ENCODE assay signal across 8 cellular contexts in the genomic region with DNA sequence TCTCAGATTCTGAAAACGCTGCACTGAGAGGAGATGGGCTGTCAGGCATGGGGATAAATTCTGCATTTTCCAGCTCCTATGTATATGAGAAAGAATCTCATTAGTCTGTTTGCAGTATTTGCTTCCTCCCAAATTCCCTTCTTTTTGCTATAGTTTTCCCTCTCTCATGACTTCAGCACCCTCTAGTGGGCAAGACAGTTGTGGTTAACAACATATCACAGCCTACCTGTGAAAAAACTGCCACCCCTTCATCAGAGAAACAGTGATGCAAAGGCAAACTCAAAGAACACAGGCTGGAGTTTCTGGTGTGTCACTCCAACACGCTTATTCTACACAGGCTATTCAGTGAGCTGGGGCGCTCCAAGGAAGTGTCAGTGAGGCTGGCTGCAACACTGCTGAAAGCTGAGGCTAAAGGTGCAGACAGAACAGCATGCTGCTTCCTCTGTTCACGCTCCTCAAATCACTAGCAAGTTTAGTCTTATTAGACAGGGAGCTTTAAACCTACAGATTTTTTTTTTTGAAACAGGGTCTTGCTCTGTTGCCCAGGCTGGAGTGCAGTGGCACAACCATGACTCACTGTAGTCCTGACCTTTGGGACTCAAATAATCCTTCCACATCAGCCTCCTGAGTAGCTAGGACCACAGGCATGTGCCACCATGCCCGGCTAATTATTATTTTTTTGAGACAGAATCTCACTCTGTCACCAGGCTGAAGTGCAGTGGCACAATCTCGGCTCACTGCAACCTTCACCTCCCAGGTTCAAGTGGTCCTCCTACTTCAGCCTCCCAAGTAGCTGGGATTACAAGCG. TPM values are rescaled to one million over a fixed set of nuclear protein-coding genes. Genes with fewer than 3 reads are reported as not detected.
A peak's percentile ranks its signal among the peaks of the same experiment; 100 is the strongest.
DNase-seq lines count a peak whose midpoint lies in the region; ATAC-seq and TF ChIP-seq lines count a peak whose summit lies in the region.

No MANE protein-coding gene starts in this region.

- in situ Hi-C loops in transverse colon (cut with MboI; ENCODE audit: low pct_ligation_motif_present in 1 of 4, low pct_unique_long_range_greater_than_20kb in 1 of 4, low sequenced_read_pairs in 3 of 4): loop anchor here in 3 of 4 donors (10.0 to 25.0 kb wide), 3 partner anchors 134 to 151 kb away; a partner anchor contains a TSS

- H3K4me1 ChIP-seq in transverse colon: no peaks in the 10 kb centered on the region

- H3K4me3 ChIP-seq in transverse colon: no peak overlapping the region

- TF ChIP-seq POLR2A in transverse colon (IDR thresholded peaks at IDR 0.05): no peak

- DNase-seq in Right ventricle myocardium inferior (ENCODE audit: missing footprints): no peak
- DNase-seq in cardiac septum (ENCODE audit: low spot score): no peak
- DNase-seq in NCI-H146 (lab: John Stamatoyannopoulos, UW): peak; percentile 38
- DNase-seq in T1000 (lab: John Stamatoyannopoulos, UW): peak; percentile 25
- DNase-seq in ecto neural progenitor cell (ENCODE audit: low spot score): peak; percentile 52
- DNase-seq in lung microvascular endothelial cell (ENCODE audit: low read depth in 2 of 2): peak; percentile 72 to 79
- peak; percentile 35 for DNase-seq in transverse colon

- H3K36me3 ChIP-seq in transverse colon: peaks cover 0 to 49% (median 13%) of the 10 kb centered on the region in 4 donors

- no peaks in the 10 kb centered on the region for H3K9me3 ChIP-seq in transverse colon

- intact Hi-C loops in Right ventricle myocardium inferior (cut with DNase I) (loop anchor here (2.0 to 10.0 kb wide), 3 partner anchors 144 to 228 kb away; no protein-coding TSS in a partner anchor), cardiac septum (cut with DNase I) (loop anchor here (2.0 kb wide), 2 partner anchors 174 to 228 kb away; no protein-coding TSS in a partner anchor), transverse colon (cut with DNase I; ENCODE audit: low total_unique reads) (loop anchor here (5.0 kb wide), 1 partner anchor 141 kb away; no protein-coding TSS in a partner anchor)

- ATAC-seq in Right ventricle myocardium inferior: peak; percentile 68
- ATAC-seq in HG03135 (IDR thresholded peaks at IDR 0.05; ENCODE audit: unreplicated experiment): no peak

- H3K27ac ChIP-seq in transverse colon: no peak overlapping the region

- TF ChIP-seq EP300 in transverse colon (IDR thresholded peaks at IDR 0.05; ENCODE audit: low read depth): no peak

- H3K27me3 ChIP-seq in transverse colon: no peaks in the 10 kb centered on the region

- WGBS in transverse colon (ENCODE audit: low coverage in 1 of 2), 2 donors: 39 to 72% methylated on average over 3 to 7 of the region's 7 CpGs

- peak; percentile 73 to 77 (median 74) for TF ChIP-seq CTCF in transverse colon (IDR thresholded peaks at IDR 0.05)

RNA-seq across cellular contexts. Expression of a gene that starts 19.3 kb away (rescaled TPM):
- total RNA-seq in Right ventricle myocardium inferior (11.4 TPM), cardiac septum (5.2 TPM), lung microvascular endothelial cell (0.40 and 0.44 TPM in 2 replicates), transverse colon (10 to 100 TPM in 1 of 4 donors, 1 to 10 TPM in 2, not detected in 1; 7.5 to 40.0 (median 8.1) TPM)

RNA-seq across cellular contexts. Expression of a gene that starts 24.9 kb away (rescaled TPM):
- 11.7 TPM for total RNA-seq in Right ventricle myocardium inferior
- 12.2 TPM for total RNA-seq in cardiac septum
- 4.6 and 5.6 TPM in 2 replicates for total RNA-seq in lung microvascular endothelial cell
- 10 to 100 TPM in 3 of 4 donors, 1 to 10 TPM in 1; 6.6 to 36.0 (median 23.2) TPM for total RNA-seq in transverse colon

RNA-seq across cellular contexts. Expression of a gene that starts 37.5 kb away (rescaled TPM):
- total RNA-seq in Right ventricle myocardium inferior: 20.2 TPM
- 20.0 TPM for total RNA-seq in cardiac septum
- 7.0 and 19.6 TPM in 2 replicates for total RNA-seq in lung microvascular endothelial cell
- total RNA-seq in transverse colon: 10 to 100 TPM; 24.5 to 58.3 (median 42.5) TPM

RNA-seq across cellular contexts. Expression of a gene that starts 38.1 kb away (rescaled TPM):
- 102 TPM for total RNA-seq in Right ventricle myocardium inferior
- total RNA-seq in cardiac septum: 115 TPM
- total RNA-seq in lung microvascular endothelial cell: 18.1 and 32.7 TPM in 2 replicates
- total RNA-seq in transverse colon: 100 to 1,000 TPM in 1 of 4 donors, 10 to 100 TPM in 3; 24.4 to 121 (median 53.4) TPM

Comparison
In these comparisons a context has a peak if more than half of its experiments do, and no peak if none do; other contexts are left out.
1. DNase-seq: peak in NCI-H146 (single experiment), T1000 (single experiment), ecto neural progenitor cell (single experiment), lung microvascular endothelial cell (2 of 2) and transverse colon (single experiment); none in Right ventricle myocardium inferior (single experiment) and cardiac septum (single experiment).